ENCODE assay signal across 26 cellular contexts in genomic region chr19:47448360-47448727, GRCh38. TPM values are rescaled to one million over a fixed set of nuclear protein-coding genes. Genes with fewer than 3 reads are reported as not detected.
A peak's percentile ranks its signal among the peaks of the same experiment; 100 is the strongest.
DNase-seq lines count a peak whose midpoint lies in the region; ATAC-seq, FAIRE-seq and TF ChIP-seq lines count a peak whose summit lies in the region.
"Had no signal": no experiment of that assay in that cellular context is flagged by ENCODE, and none has a peak within 500 bp of the region (broad histone marks: within the 10 kb centered on the region; RNA-seq: fewer than 3 reads in every experiment).

No MANE protein-coding gene starts in this region.

- DNase-seq in T-helper 2 cell treated with Interferon-gamma antibody and Interleukin-4, amounts not matched to agents 5 μg/mL and 100 μg/mL, for 36 hours (ENCODE audit: low spot score) = no peak
- no peak for DNase-seq in T-helper 2 cell
- DNase-seq in K562 (ENCODE audit: extremely low read depth in 1 of 4, low spot score in 3 of 4) = no peak
- no peak for DNase-seq in naive thymus-derived CD4-positive, alpha-beta T cell
- DNase-seq in DMS79 (lab: John Stamatoyannopoulos, UW) = no peak
- DNase-seq in esophagus squamous epithelium (lab: John Stamatoyannopoulos, UW) = no peak
- no peak for DNase-seq in NCI-H1436 treated with DMSO at 0.1 percent for 48 hours (lab: John Stamatoyannopoulos, UW)
- DNase-seq: activated CD4-positive, alpha-beta T cell treated with anti-CD3 and anti-CD28 coated beads for 36 hours; activated effector memory CD4-positive, alpha-beta T cell treated with anti-CD3 and anti-CD28 coated beads, Interleukin-2, amount 50 U/mL, for 16 hours; endodermal cell; head of caudate nucleus; HFFc6; left cardiac atrium; NCI-H1092 treated with DMSO at 0.1 percent for 48 hours; NCI-H187 treated with DMSO at 0.1 percent for 48 hours; PC-3; stimulated activated naive B cell treated with anti-CD40 and anti-IgM and Interleukin-4, amounts not matched to agents 10 μg/mL and 1 μg/mL and 100 μg/mL, for 72 hours had no signal

- no peak overlapping the region for H3K4me2 ChIP-seq in K562 (ENCODE audit: insufficient read depth, low read length)

- no peak overlapping the region for H3K9ac ChIP-seq in HUES48 (ENCODE audit: low read depth, low read length)
- peak overlapping the region in 1 of 2 experiments; percentile 83; a peak in 1 of 4 replicates for H3K9ac ChIP-seq in K562 (ENCODE audit: insufficient read depth in 1 of 2, low read depth in 2 of 2, low read length in 2 of 2)

- TF ChIP-seq EP300 in K562 (IDR thresholded peaks at IDR 0.05; ENCODE audit: low read length) = no peak

- CTCF ChIA-PET in K562 (lab: Yijun Ruan, JAX; ENCODE audit: low intra/inter-chr PET ratio) = no interaction called here
- CTCF ChIA-PET in naive thymus-derived CD4-positive, alpha-beta T cell (lab: Charles Lee) = interaction anchor here (2.4 kb wide), 1 partner anchor 20 kb away, joined by 5 read pairs; no protein-coding TSS in a partner anchor

- BruUV-seq in K562 (replicated peaks; lab: Mats Ljungman, UMichigan) = no TSS peak

- no peaks in the 10 kb centered on the region for H3K9me3 Mint-ChIP-seq in T-helper 2 cell treated with Interferon-gamma antibody and Interleukin-4, amounts not matched to agents 5 μg/mL and 100 μg/mL, for 36 hours
- H3K9me3 Mint-ChIP-seq in naive thymus-derived CD4-positive, alpha-beta T cell = peaks cover 0 to 5% (median 0%) of the 10 kb centered on the region in 11 donors
- H3K9me3 Mint-ChIP-seq: endodermal cell, HFFc6, type B pancreatic cell had no signal

- WGBS in K562 (ENCODE audit: insufficient coverage, low coverage, missing lambda C conversion rate) = 23% methylated on average over 9 of the region's 9 CpGs
- WGBS in esophagus squamous epithelium, 2 donors = 33 to 36% methylated on average over 9 of the region's 9 CpGs

- H3K4me3 Mint-ChIP-seq in T-helper 2 cell treated with Interferon-gamma antibody and Interleukin-4, amounts not matched to agents 5 μg/mL and 100 μg/mL, for 36 hours = no peak overlapping the region
- H3K4me3 Mint-ChIP-seq in naive thymus-derived CD4-positive, alpha-beta T cell = peak overlapping the region in 6 of 10 donors; percentile 4 to 79 (median 26)
- H3K4me3 Mint-ChIP-seq: activated CD4-positive, alpha-beta T cell treated with anti-CD3 and anti-CD28 coated beads for 36 hours; endodermal cell; HFFc6; nephron progenitor cell; type B pancreatic cell had no signal

- H3K27ac Mint-ChIP-seq in T-helper 2 cell treated with Interferon-gamma antibody and Interleukin-4, amounts not matched to agents 5 μg/mL and 100 μg/mL, for 36 hours = peak overlapping the region; percentile 41
- peak overlapping the region in 1 of 9 donors; percentile 68 for H3K27ac Mint-ChIP-seq in naive thymus-derived CD4-positive, alpha-beta T cell
- H3K27ac Mint-ChIP-seq: activated CD4-positive, alpha-beta T cell treated with anti-CD3 and anti-CD28 coated beads for 36 hours; endodermal cell; HFFc6; nephron progenitor cell; stimulated activated naive B cell treated with anti-CD40 and anti-IgM and Interleukin-4, amounts not matched to agents 10 μg/mL and 1 μg/mL and 100 μg/mL, for 72 hours; type B pancreatic cell had no signal

- TF ChIP-seq POLR2A in K562 (conservative IDR thresholded peaks at IDR 0.05) (no peak), esophagus squamous epithelium (IDR thresholded peaks at IDR 0.05) (no peak)

- ATAC-seq in K562 = no peak
- no peak for ATAC-seq in naive thymus-derived CD4-positive, alpha-beta T cell
- ATAC-seq: PC-3 had no signal

- H4K20me1 ChIP-seq in K562 (replicated peaks; ENCODE audit: control insufficient read depth, insufficient read depth, low read length) = peaks cover 7% of the 10 kb centered on the region; the same call in 1 of the 2 replicates

- H3K36me3 ChIP-seq in HUES48 (ENCODE audit: control insufficient read depth, insufficient read depth, low read length) (no peaks in the 10 kb centered on the region), K562 (ENCODE audit: control insufficient read depth, insufficient read depth, low read length) (no peaks in the 10 kb centered on the region), esophagus squamous epithelium (no peaks in the 10 kb centered on the region)
- no peaks in the 10 kb centered on the region for H3K36me3 ChIP-seq in naive thymus-derived CD4-positive, alpha-beta T cell (ENCODE audit: control insufficient read depth in 2 of 3, insufficient read depth in 3 of 3, low read length in 3 of 3)
- H3K36me3 ChIP-seq: ovary had no signal

- peaks cover 52% of the 10 kb centered on the region for H3K27me3 Mint-ChIP-seq in T-helper 2 cell treated with Interferon-gamma antibody and Interleukin-4, amounts not matched to agents 5 μg/mL and 100 μg/mL, for 36 hours (ENCODE audit: low read depth)
- peaks cover 16 to 65% (median 46%) of the 10 kb centered on the region in 5 donors for H3K27me3 Mint-ChIP-seq in naive thymus-derived CD4-positive, alpha-beta T cell

- no peak for FAIRE-seq in K562 (lab: Jason Lieb, UNC)

- H3K4me1 Mint-ChIP-seq in T-helper 2 cell treated with Interferon-gamma antibody and Interleukin-4, amounts not matched to agents 5 μg/mL and 100 μg/mL, for 36 hours (ENCODE audit: low read depth) = peaks cover 28% of the 10 kb centered on the region
- peaks cover 37 to 53% (median 39%) of the 10 kb centered on the region in 7 donors for H3K4me1 Mint-ChIP-seq in naive thymus-derived CD4-positive, alpha-beta T cell
- H3K4me1 Mint-ChIP-seq: endodermal cell had no signal

- no peaks in the 10 kb centered on the region for H3K9me3 ChIP-seq in HUES48 (ENCODE audit: control insufficient read depth, insufficient read depth, low read length)
- H3K9me3 ChIP-seq in K562 (replicated peaks; ENCODE audit: control insufficient read depth, insufficient read depth, low read depth, low read length) = no peaks in the 10 kb centered on the region
- H3K9me3 ChIP-seq in naive thymus-derived CD4-positive, alpha-beta T cell (ENCODE audit: control insufficient read depth in 2 of 3, low read length in 3 of 3) = peaks cover 0 to 4% (median 0%) of the 10 kb centered on the region in 3 experiments
- no peaks in the 10 kb centered on the region for H3K9me3 ChIP-seq in esophagus squamous epithelium

- H3K27ac ChIP-seq in HUES48 (ENCODE audit: low read depth, low read length) (no peak overlapping the region), K562 (ENCODE audit: extremely low read depth, low read depth, low read length) (no peak overlapping the region), esophagus squamous epithelium (no peak overlapping the region)
- no peak overlapping the region for H3K27ac ChIP-seq in naive thymus-derived CD4-positive, alpha-beta T cell (ENCODE audit: low read depth, low read length)
- H3K27ac ChIP-seq: ovary, SK-N-MC had no signal

- H3K9me1 ChIP-seq in K562 (ENCODE audit: control insufficient read depth, insufficient read depth, low read length) = peaks cover 5% of the 10 kb centered on the region

- H3K27me3 ChIP-seq in HUES48 (ENCODE audit: control insufficient read depth, insufficient read depth, low read length) = peaks cover 19% of the 10 kb centered on the region
- H3K27me3 ChIP-seq in K562 (ENCODE audit: control insufficient read depth in 2 of 2, insufficient read depth in 2 of 2, low read length in 2 of 2) = peaks cover 16 to 41% of the 10 kb centered on the region in 2 experiments; a peak in 4 of 5 replicates
- H3K27me3 ChIP-seq in naive thymus-derived CD4-positive, alpha-beta T cell (ENCODE audit: control insufficient read depth in 2 of 2, insufficient read depth in 2 of 2, low read length in 2 of 2) = peaks cover 2 to 3% of the 10 kb centered on the region in 2 donors
- peaks cover 6 to 74% (median 15%) of the 10 kb centered on the region in 4 donors for H3K27me3 ChIP-seq in esophagus squamous epithelium
- H3K27me3 ChIP-seq: ovary had no signal

- intact Hi-C loops in K562 (cut with micrococcal nuclease) (loop anchor here (10.0 kb wide), 1 partner anchor 156 kb away; the partner anchor contains the start of gene BICRA), esophagus squamous epithelium (cut with DNase I) (no loop called here)
- intact Hi-C loops in naive thymus-derived CD4-positive, alpha-beta T cell (cut with micrococcal nuclease) = no loop called here

- TF ChIP-seq RAD21 in K562 (CRISPR knock-in tag; conservative IDR thresholded peaks at IDR 0.05 in 1 of 2, IDR thresholded peaks at IDR 0.05 in 1 of 2) = no peak

- H3K4me3 ChIP-seq in HUES48 (ENCODE audit: low read depth, low read length) = peak overlapping the region; percentile 70
- no peak overlapping the region for H3K4me3 ChIP-seq in K562
- no peak overlapping the region for H3K4me3 ChIP-seq in naive thymus-derived CD4-positive, alpha-beta T cell (ENCODE audit: low read length)
- no peak overlapping the region for H3K4me3 ChIP-seq in esophagus squamous epithelium
- H3K4me3 ChIP-seq: lung, ovary had no signal

- peak overlapping the region; percentile 94; the same call in 1 of the 2 replicates for H2AFZ ChIP-seq in K562 (ENCODE audit: low read depth, low read length)

- peaks cover 10% of the 10 kb centered on the region; the same call in 1 of the 2 replicates for H3K4me1 ChIP-seq in HUES48 (ENCODE audit: control insufficient read depth, insufficient read depth, low read length)
- peaks cover 13 to 39% of the 10 kb centered on the region in 2 experiments; a peak in 4 of 5 replicates for H3K4me1 ChIP-seq in K562 (replicated peaks in 1 of 2; ENCODE audit: control insufficient read depth in 2 of 2, insufficient read depth in 2 of 2, low read length in 2 of 2)
- peaks cover 26 to 33% of the 10 kb centered on the region in 2 donors for H3K4me1 ChIP-seq in naive thymus-derived CD4-positive, alpha-beta T cell (ENCODE audit: control insufficient read depth in 2 of 2, insufficient read depth in 2 of 2, low read length in 2 of 2)
- peaks cover 4 to 39% (median 16%) of the 10 kb centered on the region in 3 donors for H3K4me1 ChIP-seq in esophagus squamous epithelium

- POLR2A ChIA-PET in K562 (lab: Yijun Ruan, JAX) = interaction anchor here (0.9 to 1.5 kb wide), 4 partner anchors 10 to 65 kb away, joined by 3 to 7 read pairs (median 4); no protein-coding TSS in a partner anchor
- POLR2A ChIA-PET in naive thymus-derived CD4-positive, alpha-beta T cell (lab: Charles Lee) = interaction anchor here (1.7 kb wide), 1 partner anchor 36 kb away, joined by 6 read pairs; the partner anchor contains the start of gene KPTN

- H3K36me3 Mint-ChIP-seq in T-helper 2 cell treated with Interferon-gamma antibody and Interleukin-4, amounts not matched to agents 5 μg/mL and 100 μg/mL, for 36 hours (ENCODE audit: low read depth) = no peaks in the 10 kb centered on the region
- no peaks in the 10 kb centered on the region for H3K36me3 Mint-ChIP-seq in naive thymus-derived CD4-positive, alpha-beta T cell
- H3K36me3 Mint-ChIP-seq: type B pancreatic cell had no signal

- in situ Hi-C loops in K562 (cut with MboI) = no loop called here

- no peaks in the 10 kb centered on the region for H3K79me2 ChIP-seq in K562 (ENCODE audit: control insufficient read depth, insufficient read depth, low read length)

- TF ChIP-seq CTCF in K562 (IDR thresholded peaks at IDR 0.05 in 2 of 3, conservative IDR thresholded peaks at IDR 0.05 in 1 of 3; ENCODE audit: insufficient read depth in 2 of 3, low read depth in 1 of 3, low read length in 3 of 3) (no peak), esophagus squamous epithelium (IDR thresholded peaks at IDR 0.05) (no peak)

RNA-seq across cellular contexts. Expression of gene SLC8A2, which starts 23.3 kb away (rescaled TPM):
- 1.0 and 3.4 TPM in 2 replicates for total RNA-seq in K562 (2011; cell fraction: chromatin; rRNA removed; ENCODE audit: low replicate concordance)
- 1.2 and 2.0 TPM in 2 replicates for total RNA-seq in K562 (2011; cell fraction: nucleolus; rRNA removed)
- total RNA-seq in K562 (2011; cell fraction: nucleoplasm; rRNA removed) = 1.0 and 1.5 TPM in 2 replicates
- total RNA-seq in K562 (2014; rRNA removed) = 0.64 and 0.86 TPM in 2 replicates
- total RNA-seq in K562 (2014; rRNA removed; fragmentation: Illumina TruSeq; extraction: Trizol) = 0.10 and 0.15 TPM in 2 replicates
- total RNA-seq in K562 (2015; rRNA removed; fragmentation: Illumina TruSeq; extraction: Trizol) = 0.30 TPM in 1 of 2 replicates, not detected in the other
- 0.60 and 0.66 TPM in 2 replicates for total RNA-seq in K562 (2021)
- 0.09 and 0.17 TPM in 2 replicates for polyA plus RNA-seq in K562 (2011; rRNA removed)
- 0.21 and 1.7 TPM in 2 replicates for polyA plus RNA-seq in K562 (2011; cell fraction: cytosol; rRNA removed)
- 0.48 and 1.0 TPM in 2 replicates for polyA plus RNA-seq in K562 (2011; cell fraction: nucleus; rRNA removed)
- 0.61 and 0.62 TPM in 2 replicates for polyA plus RNA-seq in K562 (2012)
- 0.07 and 0.43 TPM in 2 replicates for polyA plus RNA-seq in K562 (2014; fragmentation: Illumina TruSeq; extraction: Trizol)
- polyA plus RNA-seq in K562 (2014; fragmentation: Nextera tagmentation; extraction: Ambion mirVana) = not detected
- 0.18 and 0.32 TPM in 2 replicates for polyA plus RNA-seq in K562 (2014; rRNA removed)
- polyA minus RNA-seq in K562 (2011; rRNA and poly(A)+ RNA removed) = 0.42 and 0.49 TPM in 2 replicates
- polyA minus RNA-seq in K562 (2011; cell fraction: cytosol; rRNA and poly(A)+ RNA removed) = not detected in 2 replicates
- 0.27 and 0.56 TPM in 2 replicates for polyA minus RNA-seq in K562 (2011; cell fraction: nucleus; rRNA and poly(A)+ RNA removed)
- total RNA-seq in naive thymus-derived CD4-positive, alpha-beta T cell = under 1 TPM in 3 of 5 experiments, not detected in 2; 0.05 to 0.19 (median 0.19) TPM
- polyA plus RNA-seq in naive thymus-derived CD4-positive, alpha-beta T cell = not detected
- total RNA-seq in esophagus squamous epithelium = 1 to 10 TPM in 2 of 4 donors, under 1 TPM in 1, not detected in 1; 0.08 to 5.0 (median 3.6) TPM
- total RNA-seq: HFFc6; mononuclear cell; T-helper 1 cell treated with Interleukin-12 subunit alpha and Interleukin-12 subunit beta and Interleukin-4 antibody, amounts not matched to agents 30 ng/mL and 1 ng/mL, for 36 hours had no signal

RNA-seq across cellular contexts. Expression of gene MEIS3, which starts 29.0 kb away (rescaled TPM):
- total RNA-seq in K562 (2011; cell fraction: chromatin; rRNA removed; ENCODE audit: low replicate concordance) = 4.0 and 10.9 TPM in 2 replicates
- total RNA-seq in K562 (2011; cell fraction: nucleolus; rRNA removed) = 3.2 and 4.7 TPM in 2 replicates
- 5.1 and 13.7 TPM in 2 replicates for total RNA-seq in K562 (2011; cell fraction: nucleoplasm; rRNA removed)
- total RNA-seq in K562 (2014; rRNA removed) (0.18 and 0.33 TPM in 2 replicates), K562 (2014; rRNA removed; fragmentation: Illumina TruSeq; extraction: Trizol) (0.32 and 0.36 TPM in 2 replicates), K562 (2015; rRNA removed; fragmentation: Illumina TruSeq; extraction: Trizol) (0.11 and 0.19 TPM in 2 replicates), K562 (2021) (0.67 and 0.71 TPM in 2 replicates), esophagus squamous epithelium (10 to 100 TPM in 1 of 4 donors, 1 to 10 TPM in 3; 1.0 to 13.5 (median 3.9) TPM)
- polyA plus RNA-seq in K562 (2011; rRNA removed) (0.21 and 0.80 TPM in 2 replicates), K562 (2014; fragmentation: Illumina TruSeq; extraction: Trizol) (0.28 and 0.46 TPM in 2 replicates), K562 (2014; fragmentation: Nextera tagmentation; extraction: Ambion mirVana) (under 1 TPM in 1 of 2 experiments, not detected in 1; 0.06 TPM), K562 (2014; rRNA removed) (0.74 and 0.80 TPM in 2 replicates)
- polyA plus RNA-seq in K562 (2011; cell fraction: cytosol; rRNA removed) = 0.63 and 1.7 TPM in 2 replicates
- 1.5 and 2.5 TPM in 2 replicates for polyA plus RNA-seq in K562 (2011; cell fraction: nucleus; rRNA removed)
- 0.57 and 2.9 TPM in 2 replicates for polyA plus RNA-seq in K562 (2012)
- polyA minus RNA-seq in K562 (2011; rRNA and poly(A)+ RNA removed) = 0.60 and 0.66 TPM in 2 replicates
- 1.0 and 1.5 TPM in 2 replicates for polyA minus RNA-seq in K562 (2011; cell fraction: cytosol; rRNA and poly(A)+ RNA removed)
- 0.94 and 2.4 TPM in 2 replicates for polyA minus RNA-seq in K562 (2011; cell fraction: nucleus; rRNA and poly(A)+ RNA removed)
- under 1 TPM in 1 of 5 experiments, not detected in 4; 0.17 TPM for total RNA-seq in naive thymus-derived CD4-positive, alpha-beta T cell
- not detected for polyA plus RNA-seq in naive thymus-derived CD4-positive, alpha-beta T cell
- total RNA-seq: dermis blood vessel endothelial cell; mononuclear cell; T-helper 1 cell treated with Interleukin-12 subunit alpha and Interleukin-12 subunit beta and Interleukin-4 antibody, amounts not matched to agents 30 ng/mL and 1 ng/mL, for 36 hours had no signal

RNA-seq across cellular contexts. Expression of gene KPTN, which starts 35.7 kb away (rescaled TPM):
- 6.2 and 16.4 TPM in 2 replicates for total RNA-seq in K562 (2011; cell fraction: chromatin; rRNA removed; ENCODE audit: low replicate concordance)
- 13.6 and 14.7 TPM in 2 replicates for total RNA-seq in K562 (2011; cell fraction: nucleolus; rRNA removed)
- 7.3 and 7.6 TPM in 2 replicates for total RNA-seq in K562 (2011; cell fraction: nucleoplasm; rRNA removed)
- total RNA-seq in K562 (2014; rRNA removed) (8.5 and 11.9 TPM in 2 replicates), K562 (2014; rRNA removed; fragmentation: Illumina TruSeq; extraction: Trizol) (4.9 and 6.4 TPM in 2 replicates), K562 (2015; rRNA removed; fragmentation: Illumina TruSeq; extraction: Trizol) (7.8 and 8.0 TPM in 2 replicates), K562 (2021) (14.3 and 16.3 TPM in 2 replicates), esophagus squamous epithelium (1 to 10 TPM; 5.6 to 9.4 (median 8.4) TPM)
- polyA plus RNA-seq in K562 (2011; rRNA removed) (10.0 and 10.5 TPM in 2 replicates), K562 (2014; fragmentation: Illumina TruSeq; extraction: Trizol) (12.3 and 18.2 TPM in 2 replicates), K562 (2014; fragmentation: Nextera tagmentation; extraction: Ambion mirVana) (1 to 10 TPM in 1 of 2 experiments, under 1 TPM in 1; 0.56 to 2.7 TPM), K562 (2014; rRNA removed) (16.2 and 18.6 TPM in 2 replicates)
- polyA plus RNA-seq in K562 (2011; cell fraction: cytosol; rRNA removed) = 9.7 and 17.1 TPM in 2 replicates
- 28.4 and 49.7 TPM in 2 replicates for polyA plus RNA-seq in K562 (2011; cell fraction: nucleus; rRNA removed)
- polyA plus RNA-seq in K562 (2012) = 11.8 and 12.7 TPM in 2 replicates
- 2.6 and 4.0 TPM in 2 replicates for polyA minus RNA-seq in K562 (2011; rRNA and poly(A)+ RNA removed)
- 2.9 and 5.1 TPM in 2 replicates for polyA minus RNA-seq in K562 (2011; cell fraction: cytosol; rRNA and poly(A)+ RNA removed)
- 2.8 TPM in 2 replicates for polyA minus RNA-seq in K562 (2011; cell fraction: nucleus; rRNA and poly(A)+ RNA removed)
- total RNA-seq in naive thymus-derived CD4-positive, alpha-beta T cell = 1 to 10 TPM; 5.1 to 9.2 (median 6.7) TPM
- 1 to 10 TPM; 4.4 to 8.1 TPM for polyA plus RNA-seq in naive thymus-derived CD4-positive, alpha-beta T cell
